19 cellular contexts compared by ENCODE assay signal in the genomic region with DNA sequence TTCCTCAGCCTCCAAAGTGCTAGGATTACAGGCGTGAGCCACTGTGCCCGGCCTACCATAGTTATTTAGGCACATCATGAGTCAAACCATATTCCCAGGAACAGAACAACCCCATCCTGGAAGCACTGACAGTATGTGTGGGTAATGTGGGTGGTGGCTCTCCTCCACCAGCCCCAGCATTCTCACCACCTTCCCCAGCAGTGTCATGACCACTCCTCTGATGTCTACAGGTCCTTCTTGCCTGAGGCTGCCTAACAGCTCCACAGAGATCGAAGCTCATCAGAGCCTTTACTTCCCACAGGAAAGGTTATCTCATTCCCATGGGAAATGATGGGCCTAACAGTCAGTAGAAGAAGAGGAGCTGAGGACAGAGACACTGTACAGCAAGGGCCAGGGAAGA.
"Had no signal": no experiment of that assay in that cellular context is flagged by ENCODE, and none has a peak within 500 bp of the region (broad histone marks: within the 10 kb centered on the region; RNA-seq: fewer than 3 reads in every experiment).

No MANE protein-coding gene starts in this region.

- ATAC-seq: activated T-helper 17 cell treated with anti-CD3 and anti-CD28 coated beads, Interleukin-2, amount 50 U/mL, for 72 hours; natural killer cell had no signal

- H3K27me3 Mint-ChIP-seq: activated T-helper 17 cell treated with anti-CD3 and anti-CD28 coated beads, Interleukin-2, amount 50 U/mL, for 72 hours; progenitor cell of endocrine pancreas had no signal

- H3K27me3 ChIP-seq: sigmoid colon, upper lobe of left lung had no signal

- H3K9me3 Mint-ChIP-seq: activated naive CD4-positive, alpha-beta T cell treated with anti-CD3 and anti-CD28 coated beads for 36 hours; activated T-helper 17 cell treated with anti-CD3 and anti-CD28 coated beads, Interleukin-2, amount 50 U/mL, for 72 hours had no signal

- H3K27ac ChIP-seq: coronary artery, lower lobe of right lung, sigmoid colon, WERI-Rb-1 had no signal

- H3K4me1 ChIP-seq: lower lobe of right lung, sigmoid colon, upper lobe of left lung had no signal

- H3K9me3 ChIP-seq: lower lobe of right lung, sigmoid colon, upper lobe of left lung had no signal

- H3K4me3 ChIP-seq: coronary artery, lower lobe of right lung, sigmoid colon, upper lobe of left lung had no signal

- H3K27ac Mint-ChIP-seq: activated naive CD4-positive, alpha-beta T cell treated with anti-CD3 and anti-CD28 coated beads for 36 hours; activated T-helper 17 cell treated with anti-CD3 and anti-CD28 coated beads, Interleukin-2, amount 50 U/mL, for 72 hours; natural killer cell had no signal

- H3K36me3 Mint-ChIP-seq: natural killer cell had no signal

- H3K36me3 ChIP-seq: lower lobe of right lung, sigmoid colon, upper lobe of left lung, WERI-Rb-1 had no signal

- H3K4me3 Mint-ChIP-seq: activated naive CD4-positive, alpha-beta T cell treated with anti-CD3 and anti-CD28 coated beads for 36 hours; activated T-helper 17 cell treated with anti-CD3 and anti-CD28 coated beads, Interleukin-2, amount 50 U/mL, for 72 hours; natural killer cell had no signal

- DNase-seq: activated CD4-positive, alpha-beta T cell treated with anti-CD3 and anti-CD28 coated beads for 4 hours; activated CD8-positive, alpha-beta memory T cell treated with anti-CD3 and anti-CD28 coated beads for 24 hours; activated naive CD4-positive, alpha-beta T cell treated with anti-CD3 and anti-CD28 coated beads for 36 hours; caudate nucleus; effector CD8-positive, alpha-beta T cell; erythroblast; hypothalamus; lower lobe of right lung; natural killer cell; nucleus accumbens; sigmoid colon; stimulated activated CD4-positive, alpha-beta T cell treated with anti-CD3 and anti-CD28 coated beads, Interleukin-12 subunit alpha, Interleukin-12 subunit beta, amount 100 ng/mL, for 4 hours; stimulated activated naive CD4-positive, alpha-beta T cell; T-helper 1 cell; upper lobe of left lung; WERI-Rb-1 had no signal

- H3K4me1 Mint-ChIP-seq: activated T-helper 17 cell treated with anti-CD3 and anti-CD28 coated beads, Interleukin-2, amount 50 U/mL, for 72 hours; natural killer cell had no signal
